ENCODE assay signal across 29 cellular contexts in the genomic region with DNA sequence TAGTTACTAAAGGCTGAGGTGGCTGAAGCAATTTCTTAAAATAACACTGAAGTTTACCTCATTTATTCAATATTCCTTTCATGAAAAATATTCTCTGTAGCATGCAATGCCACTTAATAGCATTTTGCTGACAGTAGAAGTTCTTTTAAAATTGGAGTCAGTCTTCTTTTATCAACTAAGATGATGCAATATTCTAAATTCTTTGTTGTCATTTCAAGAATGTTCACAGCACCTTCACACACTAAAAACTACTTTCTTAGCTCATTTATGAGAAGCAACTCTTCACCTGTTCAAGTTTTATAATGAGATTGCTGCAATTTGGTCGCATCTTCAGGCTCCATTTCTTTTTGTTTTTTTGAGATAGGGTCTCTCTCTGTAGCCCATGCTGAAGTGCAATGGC.
"Had no signal": no experiment of that assay in that cellular context is flagged by ENCODE, and none has a peak within 500 bp of the region (broad histone marks: within the 10 kb centered on the region; RNA-seq: fewer than 3 reads in every experiment).

No MANE protein-coding gene starts in this region.

- H3K36me3 ChIP-seq: brain microvascular endothelial cell had no signal

- H3K27me3 Mint-ChIP-seq: activated CD8-positive, alpha-beta T cell treated with anti-CD3 and anti-CD28 coated beads for 36 hours; activated naive CD8-positive, alpha-beta T cell treated with anti-CD3 and anti-CD28 coated beads, Interleukin-2, amount 10 ng/mL, durations not matched to agents 7 days and 5 days; activated T-helper 17 cell treated with anti-CD3 and anti-CD28 coated beads, Interleukin-2, amount 50 U/mL, for 72 hours; central memory CD8-positive, alpha-beta T cell; dendritic cell treated with granulocyte-macrophage colony-stimulating factor and Interleukin-4, amounts not matched to agents 40 ng/mL and 50 ng/mL, for 4 days had no signal

- H3K27ac Mint-ChIP-seq: activated CD8-positive, alpha-beta T cell treated with anti-CD3 and anti-CD28 coated beads for 36 hours; activated naive CD4-positive, alpha-beta T cell treated with anti-CD3 and anti-CD28 coated beads for 36 hours; activated naive CD8-positive, alpha-beta T cell treated with anti-CD3 and anti-CD28 coated beads, Interleukin-2, amount 10 ng/mL, durations not matched to agents 7 days and 5 days; activated T-helper 17 cell treated with anti-CD3 and anti-CD28 coated beads, Interleukin-2, amount 50 U/mL, for 72 hours; dendritic cell treated with granulocyte-macrophage colony-stimulating factor and Interleukin-4, amounts not matched to agents 40 ng/mL and 50 ng/mL, for 4 days; endodermal cell had no signal

- H3K27me3 ChIP-seq: ascending aorta, brain microvascular endothelial cell, dorsolateral prefrontal cortex had no signal

- H3K9me3 Mint-ChIP-seq: activated CD8-positive, alpha-beta T cell treated with anti-CD3 and anti-CD28 coated beads for 36 hours; activated naive CD4-positive, alpha-beta T cell treated with anti-CD3 and anti-CD28 coated beads for 36 hours; activated naive CD4-positive, alpha-beta T cell treated with anti-CD3 and anti-CD28 coated beads, Interleukin-2, amount 50 U/mL, for 72 hours; activated naive CD8-positive, alpha-beta T cell treated with anti-CD3 and anti-CD28 coated beads, Interleukin-2, amount 10 ng/mL, durations not matched to agents 7 days and 5 days; activated T-cell treated with anti-CD3 and anti-CD28 coated beads, Interleukin-2, amount 50 U/mL, for 4 hours; activated T-helper 17 cell treated with anti-CD3 and anti-CD28 coated beads, Interleukin-2, amount 50 U/mL, for 72 hours; central memory CD8-positive, alpha-beta T cell; dendritic cell treated with granulocyte-macrophage colony-stimulating factor and Interleukin-4, amounts not matched to agents 40 ng/mL and 50 ng/mL, for 4 days; endodermal cell had no signal

- H3K27ac ChIP-seq: ascending aorta, brain microvascular endothelial cell, coronary artery, dorsolateral prefrontal cortex had no signal

- ATAC-seq: activated CD8-positive, alpha-beta T cell treated with anti-CD3 and anti-CD28 coated beads for 36 hours; activated T-cell treated with anti-CD3 and anti-CD28 coated beads, Interleukin-2, amount 50 U/mL, for 4 hours; activated T-helper 17 cell treated with anti-CD3 and anti-CD28 coated beads, Interleukin-2, amount 50 U/mL, for 72 hours; esophagus mucosa had no signal

- H3K9me3 ChIP-seq: ascending aorta had no signal

- H3K4me3 Mint-ChIP-seq: activated CD8-positive, alpha-beta T cell treated with anti-CD3 and anti-CD28 coated beads for 36 hours; activated naive CD4-positive, alpha-beta T cell treated with anti-CD3 and anti-CD28 coated beads for 36 hours; activated naive CD8-positive, alpha-beta T cell treated with anti-CD3 and anti-CD28 coated beads, Interleukin-2, amount 10 ng/mL, durations not matched to agents 7 days and 5 days; activated T-cell treated with anti-CD3 and anti-CD28 coated beads, Interleukin-2, amount 50 U/mL, for 4 hours; activated T-helper 17 cell treated with anti-CD3 and anti-CD28 coated beads, Interleukin-2, amount 50 U/mL, for 72 hours; central memory CD8-positive, alpha-beta T cell; dendritic cell treated with granulocyte-macrophage colony-stimulating factor and Interleukin-4, amounts not matched to agents 40 ng/mL and 50 ng/mL, for 4 days; endodermal cell had no signal

- H3K4me1 Mint-ChIP-seq: activated naive CD8-positive, alpha-beta T cell treated with anti-CD3 and anti-CD28 coated beads, Interleukin-2, amount 10 ng/mL, durations not matched to agents 7 days and 5 days had no signal

- FAIRE-seq: bronchial epithelial cell, frontal cortex had no signal

- H3K4me3 ChIP-seq: ascending aorta, coronary artery, dorsolateral prefrontal cortex had no signal

- H3K4me1 ChIP-seq: ascending aorta had no signal

- DNase-seq: activated CD4-positive, alpha-beta T cell treated with anti-CD3 and anti-CD28 coated beads for 4 hours; activated CD4-positive, alpha-beta T cell treated with anti-CD3 and anti-CD28 coated beads, Interleukin-2, amount 50 U/mL, for 1 hour; activated CD4-positive, alpha-beta T cell treated with anti-CD3 and anti-CD28 coated beads, Interleukin-2, amount 50 U/mL, for 48 hours; activated CD4-positive, CD25-positive, alpha-beta regulatory T cell; activated CD4-positive, CD25-positive, alpha-beta regulatory T cell treated with anti-CD3 and anti-CD28 coated beads, Interleukin-2, amount 50 U/mL, for 72 hours; activated CD8-positive, alpha-beta memory T cell treated with anti-CD3 and anti-CD28 coated beads for 24 hours; activated CD8-positive, alpha-beta T cell treated with anti-CD3 and anti-CD28 coated beads for 36 hours; activated effector memory CD4-positive, alpha-beta T cell treated with Interleukin-2 at 50 U/mL for 16 hours; activated gamma-delta T cell treated with Interleukin-2 at 50 U/mL for 16 hours; activated naive CD4-positive, alpha-beta T cell treated with anti-CD3 and anti-CD28 coated beads for 36 hours; activated naive CD8-positive, alpha-beta T cell treated with anti-CD3 and anti-CD28 coated beads, Interleukin-2, amount 10 ng/mL, durations not matched to agents 7 days and 5 days; activated T-cell treated with anti-CD3 and anti-CD28 coated beads, Interleukin-2, amount 50 U/mL, for 4 hours; brain microvascular endothelial cell; dorsolateral prefrontal cortex; effector memory CD4-positive, alpha-beta T cell; endodermal cell; foreskin fibroblast; head of caudate nucleus; hippocampal formation; T-helper 2 cell had no signal
